In genomic region chr1:52553372-52554266, GRCh38 we compare ENCODE assay signal across 8 cellular contexts. TPM values are rescaled to one million over a fixed set of nuclear protein-coding genes. Genes with fewer than 3 reads are reported as not detected.
DNase-seq lines count a peak whose midpoint lies in the region; ATAC-seq, FAIRE-seq and TF ChIP-seq lines count a peak whose summit lies in the region.

No MANE protein-coding gene starts in this region.

- H3K9me2 ChIP-seq in GM23338 (ENCODE audit: insufficient read depth) = no peaks in the 10 kb centered on the region

- peak; percentile 93 for DNase-seq in Daoy (ENCODE audit: low read depth)
- DNase-seq in GM23338 (ENCODE audit: low spot score) = peak; percentile 86
- peak; percentile 84 for DNase-seq in M059J (ENCODE audit: low read depth)
- peak; percentile 95 for DNase-seq in activated naive CD8-positive, alpha-beta T cell treated with anti-CD3 and anti-CD28 coated beads for 36 hours
- DNase-seq in Right ventricle myocardium superior = peak; percentile 91
- DNase-seq in pancreas = peak; percentile 75 to 90 (median 84)

- H3K36me3 Mint-ChIP-seq in GM23338 (ENCODE audit: low read depth) = no peaks in the 10 kb centered on the region
- no peaks in the 10 kb centered on the region for H3K36me3 Mint-ChIP-seq in activated naive CD8-positive, alpha-beta T cell treated with anti-CD3 and anti-CD28 coated beads for 36 hours

- FAIRE-seq in pancreas (lab: Jason Lieb, UNC) = no peak

- ATAC-seq in GM23338 (peak; percentile 75), SK-N-SH treated with all-trans-retinoic acid at 6 μM for 48 hours (peak; percentile 88), Right ventricle myocardium superior (ENCODE audit: poor library complexity) (peak; percentile 93), pancreas (peak; percentile 79 to 92 (median 84))

- H3K27ac ChIP-seq in GM23338 (ENCODE audit: low read depth) = peak overlapping the region; percentile 95
- peak overlapping the region; percentile 78 to 91 (median 87) for H3K27ac ChIP-seq in pancreas
- H3K27ac ChIP-seq in thymus (ENCODE audit: low read depth) = peak overlapping the region; percentile 96

- H3K27ac Mint-ChIP-seq in GM23338 = peak overlapping the region; percentile 68
- H3K27ac Mint-ChIP-seq in activated naive CD8-positive, alpha-beta T cell treated with anti-CD3 and anti-CD28 coated beads for 36 hours = peak overlapping the region; percentile 66

- peaks cover 12% of the 10 kb centered on the region; the same call in 1 of the 2 replicates for H4K20me1 ChIP-seq in GM23338 (replicated peaks; ENCODE audit: insufficient read depth)

- H3K27me3 ChIP-seq in GM23338 (ENCODE audit: insufficient read depth) (no peaks in the 10 kb centered on the region), pancreas (no peaks in the 10 kb centered on the region), thymus (ENCODE audit: control insufficient read depth, insufficient read depth) (no peaks in the 10 kb centered on the region)

- H3K4me1 ChIP-seq in GM23338 (ENCODE audit: insufficient read depth) (peaks cover 29% of the 10 kb centered on the region), pancreas (peaks cover 13 to 17% (median 16%) of the 10 kb centered on the region in 3 donors), thymus (ENCODE audit: control insufficient read depth, insufficient read depth, low read length) (peaks cover 9% of the 10 kb centered on the region)

- H3K27me3 Mint-ChIP-seq in GM23338 (ENCODE audit: insufficient read depth, low read depth, poor library complexity) = peaks cover 4% of the 10 kb centered on the region
- H3K27me3 Mint-ChIP-seq in activated naive CD8-positive, alpha-beta T cell treated with anti-CD3 and anti-CD28 coated beads for 36 hours = no peaks in the 10 kb centered on the region

- peak overlapping the region; percentile 81; the same call in 2 of the 3 replicates for H3K4me3 Mint-ChIP-seq in GM23338
- H3K4me3 Mint-ChIP-seq in activated naive CD8-positive, alpha-beta T cell treated with anti-CD3 and anti-CD28 coated beads for 36 hours = peak overlapping the region; percentile 73

- peaks cover 38% of the 10 kb centered on the region for H3K79me2 ChIP-seq in GM23338 (replicated peaks; ENCODE audit: insufficient read depth)

- 5 to 11% methylated on average over 29 to 66 of the region's 66 CpGs for WGBS in pancreas, 2 donors
- 2% methylated on average over 66 of the region's 66 CpGs for WGBS in thymus

- H3K9me3 Mint-ChIP-seq in GM23338 = no peaks in the 10 kb centered on the region
- no peaks in the 10 kb centered on the region for H3K9me3 Mint-ChIP-seq in activated naive CD8-positive, alpha-beta T cell treated with anti-CD3 and anti-CD28 coated beads for 36 hours

- peak overlapping the region; percentile 83 for H2AFZ ChIP-seq in GM23338

- H3K9me3 ChIP-seq in pancreas (no peaks in the 10 kb centered on the region), thymus (ENCODE audit: control insufficient read depth) (no peaks in the 10 kb centered on the region)

- intact Hi-C loops in Right ventricle myocardium superior (cut with DNase I) (no loop called here), pancreas (cut with DNase I) (no loop called here)

- TF ChIP-seq CTCF in GM23338 (conservative IDR thresholded peaks at IDR 0.05; ENCODE audit: low read depth in 2 of 2) (no peak), pancreas (IDR thresholded peaks at IDR 0.05) (no peak)

- H3K36me3 ChIP-seq in GM23338 (ENCODE audit: insufficient read depth) (no peaks in the 10 kb centered on the region), pancreas (no peaks in the 10 kb centered on the region), thymus (ENCODE audit: control insufficient read depth, insufficient read depth) (no peaks in the 10 kb centered on the region)

- peaks cover 29% of the 10 kb centered on the region for H3K4me1 Mint-ChIP-seq in GM23338
- H3K4me1 Mint-ChIP-seq in activated naive CD8-positive, alpha-beta T cell treated with anti-CD3 and anti-CD28 coated beads for 36 hours = peaks cover 29% of the 10 kb centered on the region

- H3K4me3 ChIP-seq in GM23338 (peak overlapping the region; percentile 87), pancreas (peak overlapping the region; percentile 81 to 93 (median 86)), thymus (ENCODE audit: low read length) (peak overlapping the region; percentile 70)

- peak overlapping the region; percentile 97 for H3K4me2 ChIP-seq in GM23338

- peaks cover 6% of the 10 kb centered on the region; the same call in 1 of the 2 replicates for H3F3A ChIP-seq in GM23338 (replicated peaks; ENCODE audit: low read depth)

TF ChIP-seq in GM23338, 12 proteins besides CTCF, POLR2A, EP300 and RAD21:
- TF ChIP-seq REST (IDR thresholded peaks at IDR 0.05; ENCODE audit: unreplicated experiment) (no peak), POLR2AphosphoS5 (IDR thresholded peaks at IDR 0.05; ENCODE audit: low read depth) (peak; percentile 65), ZNF114 (CRISPR knock-in tag; IDR thresholded peaks at IDR 0.05) (no peak)

TF ChIP-seq in SK-N-SH treated with all-trans-retinoic acid at 6 μM for 48 hours, 23 proteins besides CTCF, POLR2A, EP300 and RAD21:
- TF ChIP-seq PATZ1 (CRISPR knock-in tag; IDR thresholded peaks at IDR 0.05; ENCODE audit: borderline replicate concordance) (peak; percentile 66; the same call in 1 of the 2 replicates), TSHZ2 (CRISPR knock-in tag; IDR thresholded peaks at IDR 0.05) (0 out of 2 replicates have a peak, but pooled peaks have one; percentile 35), ISL1 (CRISPR knock-in tag; IDR thresholded peaks at IDR 0.05) (no peak)

RNA-seq across cellular contexts. Expression of gene TUT4, which starts 0.7 kb away (rescaled TPM):
- total RNA-seq in Daoy (2014; rRNA removed; shearing (Covaris generic)) = 15.5 and 29.6 TPM in 2 replicates
- total RNA-seq in GM23338 (2014; rRNA removed; shearing (Covaris generic)) = 46.0 and 69.9 TPM in 2 replicates
- polyA plus RNA-seq in GM23338 (2016; fragmentation: Nextera tagmentation; extraction: Ambion mirVana) = 94.7 and 116 TPM in 2 replicates
- 12.7 and 22.3 TPM in 2 replicates for total RNA-seq in M059J (2014; rRNA removed; shearing (Covaris generic))
- 10 to 100 TPM; 56.7 to 58.2 TPM for total RNA-seq in activated naive CD8-positive, alpha-beta T cell treated with anti-CD3 and anti-CD28 coated beads for 36 hours
- 31.8 TPM for total RNA-seq in Right ventricle myocardium superior
- total RNA-seq in pancreas = 10 to 100 TPM; 17.6 to 40.8 (median 24.1) TPM
- 10 to 100 TPM; 17.4 to 34.5 TPM for polyA plus RNA-seq in pancreas
- 91.7 TPM for polyA plus RNA-seq in thymus

RNA-seq across cellular contexts. Expression of gene GPX7, which starts 48.6 kb away (rescaled TPM):
- total RNA-seq in Daoy (2014; rRNA removed; shearing (Covaris generic)) = 12.7 and 25.4 TPM in 2 replicates
- 19.8 and 20.9 TPM in 2 replicates for total RNA-seq in GM23338 (2014; rRNA removed; shearing (Covaris generic))
- polyA plus RNA-seq in GM23338 (2016; fragmentation: Nextera tagmentation; extraction: Ambion mirVana) (10.4 and 12.8 TPM in 2 replicates), pancreas (10 to 100 TPM in 1 of 2 donors, 1 to 10 TPM in 1; 8.8 to 11.2 TPM), thymus (22.2 TPM)
- 7.7 and 8.7 TPM in 2 replicates for total RNA-seq in M059J (2014; rRNA removed; shearing (Covaris generic))
- total RNA-seq in activated naive CD8-positive, alpha-beta T cell treated with anti-CD3 and anti-CD28 coated beads for 36 hours = 10 to 100 TPM; 29.4 to 31.1 TPM
- total RNA-seq in Right ventricle myocardium superior (3.9 TPM), pancreas (10 to 100 TPM in 1 of 6 donors, 1 to 10 TPM in 5; 3.4 to 14.6 (median 7.7) TPM)

Comparison
In these comparisons a context has a peak if more than half of its experiments do, and no peak if none do; other contexts are left out.
1. Peak in every context shown above with its lines: DNase-seq, ATAC-seq, H3K4me3 ChIP-seq and H3K27ac ChIP-seq.